Comparison of ENCODE assay signal across 1 cellular context in genomic region chr19:11203194-11204075, GRCh38.
TF ChIP-seq lines count a peak whose summit lies in the region.

No MANE protein-coding gene starts in this region.

TF ChIP-seq in K562, 482 proteins besides CTCF, POLR2A, EP300 and RAD21 (continued from another document):
- TF ChIP-seq TRIM25 (IDR thresholded peaks at IDR 0.05; ENCODE audit: borderline replicate concordance) = no peak
- TF ChIP-seq E4F1 (CRISPR knock-in tag; IDR thresholded peaks at IDR 0.05; ENCODE audit: borderline replicate concordance) = no peak
- TF ChIP-seq ETV6 (IDR thresholded peaks at IDR 0.05; ENCODE audit: borderline replicate concordance in 1 of 2, low read depth in 2 of 2, low read length in 1 of 2) = no peak
- no peak for TF ChIP-seq ETV6 (CRISPR knock-in tag; IDR thresholded peaks at IDR 0.05; ENCODE audit: borderline replicate concordance)
- TF ChIP-seq ZNF274 (IDR thresholded peaks at IDR 0.05; ENCODE audit: borderline replicate concordance, low read depth, low read length) = no peak
- no peak for TF ChIP-seq ZNF23 (CRISPR knock-in tag; IDR thresholded peaks at IDR 0.05)
- TF ChIP-seq TAF9B (IDR thresholded peaks at IDR 0.05; ENCODE audit: partially characterized antibody) = no peak
- no peak for TF ChIP-seq NR4A1 (CRISPR knock-in tag; IDR thresholded peaks at IDR 0.05)
- no peak for TF ChIP-seq NR4A1 (tag; IDR thresholded peaks at IDR 0.05)
- no peak for TF ChIP-seq HSF4 (CRISPR knock-in tag; IDR thresholded peaks at IDR 0.05; ENCODE audit: borderline replicate concordance)
- TF ChIP-seq E2F5 (CRISPR knock-in tag; IDR thresholded peaks at IDR 0.05) = no peak
- TF ChIP-seq ETV1 (tag; conservative IDR thresholded peaks at IDR 0.05; ENCODE audit: low read depth) = no peak
- no peak for TF ChIP-seq ZNF436 (CRISPR knock-in tag; IDR thresholded peaks at IDR 0.05)
- no peak for TF ChIP-seq PRPF4 (IDR thresholded peaks at IDR 0.05; ENCODE audit: insufficient read depth, low read depth, low read length, poor library complexity, severe bottlenecking)
- TF ChIP-seq RBM25 (IDR thresholded peaks at IDR 0.05; ENCODE audit: low read depth, low read length, severe bottlenecking) = no peak
- TF ChIP-seq TFAM (CRISPR knock-in tag; conservative IDR thresholded peaks at IDR 0.05) = no peak
- TF ChIP-seq CC2D1A (IDR thresholded peaks at IDR 0.05) = peak; percentile 70
- no peak for TF ChIP-seq ZFP30 (CRISPR knock-in tag; IDR thresholded peaks at IDR 0.05; ENCODE audit: borderline replicate concordance)
- TF ChIP-seq MLX (CRISPR knock-in tag; conservative IDR thresholded peaks at IDR 0.05) = no peak
- TF ChIP-seq NR2C1 (IDR thresholded peaks at IDR 0.05) = peak; percentile 64
- TF ChIP-seq NR2C1 (tag; IDR thresholded peaks at IDR 0.05) = peak; percentile 65
- TF ChIP-seq LCOR (CRISPR knock-in tag; IDR thresholded peaks at IDR 0.05) = peak; percentile 34; the same call in 1 of the 2 replicates
- no peak for TF ChIP-seq ZNF282 (CRISPR knock-in tag; IDR thresholded peaks at IDR 0.05)
- TF ChIP-seq POLR3G (IDR thresholded peaks at IDR 0.05; ENCODE audit: extremely low read depth, insufficient read length, insufficient replicate concordance) = no peak
- TF ChIP-seq NFATC3 (IDR thresholded peaks at IDR 0.05) = no peak
- no peak for TF ChIP-seq FOXA3 (CRISPR knock-in tag; conservative IDR thresholded peaks at IDR 0.05 in 1 of 2, IDR thresholded peaks at IDR 0.05 in 1 of 2)
- no peak for TF ChIP-seq POLR2B (IDR thresholded peaks at IDR 0.05; ENCODE audit: low read depth, partially characterized antibody)
- no peak for TF ChIP-seq PATZ1 (CRISPR knock-in tag; IDR thresholded peaks at IDR 0.05; ENCODE audit: borderline replicate concordance)
- TF ChIP-seq MEIS2 (IDR thresholded peaks at IDR 0.05; ENCODE audit: partially characterized antibody) = no peak
- peak; percentile 22; the same call in 1 of the 2 replicates for TF ChIP-seq TFE3 (CRISPR knock-in tag; IDR thresholded peaks at IDR 0.05)
- TF ChIP-seq EGR1 (conservative IDR thresholded peaks at IDR 0.05) = 0 out of 2 replicates have a peak, but pooled peaks have one; percentile 18
- TF ChIP-seq ZNF512 (tag; IDR thresholded peaks at IDR 0.05) = no peak
- TF ChIP-seq TSC22D4 (tag; IDR thresholded peaks at IDR 0.05) = no peak
- TF ChIP-seq MCM2 (IDR thresholded peaks at IDR 0.05; ENCODE audit: low read depth) = no peak
- no peak for TF ChIP-seq OTX1 (CRISPR knock-in tag; IDR thresholded peaks at IDR 0.05)
- no peak for TF ChIP-seq RBM15 (IDR thresholded peaks at IDR 0.05; ENCODE audit: insufficient read depth, low read length)
- no peak for TF ChIP-seq ZNF518B (CRISPR knock-in tag; IDR thresholded peaks at IDR 0.05)
- no peak for TF ChIP-seq ZNF408 (CRISPR knock-in tag; IDR thresholded peaks at IDR 0.05; ENCODE audit: low read depth)
- no peak for TF ChIP-seq HDGF (IDR thresholded peaks at IDR 0.05)
- TF ChIP-seq ZC3H11A (IDR thresholded peaks at IDR 0.05; ENCODE audit: low read depth, low read length) = no peak
- no peak for TF ChIP-seq ESRRB (CRISPR knock-in tag; IDR thresholded peaks at IDR 0.05; ENCODE audit: borderline replicate concordance)
